Comparison of ENCODE assay signal across 8 cellular contexts in the genomic region with DNA sequence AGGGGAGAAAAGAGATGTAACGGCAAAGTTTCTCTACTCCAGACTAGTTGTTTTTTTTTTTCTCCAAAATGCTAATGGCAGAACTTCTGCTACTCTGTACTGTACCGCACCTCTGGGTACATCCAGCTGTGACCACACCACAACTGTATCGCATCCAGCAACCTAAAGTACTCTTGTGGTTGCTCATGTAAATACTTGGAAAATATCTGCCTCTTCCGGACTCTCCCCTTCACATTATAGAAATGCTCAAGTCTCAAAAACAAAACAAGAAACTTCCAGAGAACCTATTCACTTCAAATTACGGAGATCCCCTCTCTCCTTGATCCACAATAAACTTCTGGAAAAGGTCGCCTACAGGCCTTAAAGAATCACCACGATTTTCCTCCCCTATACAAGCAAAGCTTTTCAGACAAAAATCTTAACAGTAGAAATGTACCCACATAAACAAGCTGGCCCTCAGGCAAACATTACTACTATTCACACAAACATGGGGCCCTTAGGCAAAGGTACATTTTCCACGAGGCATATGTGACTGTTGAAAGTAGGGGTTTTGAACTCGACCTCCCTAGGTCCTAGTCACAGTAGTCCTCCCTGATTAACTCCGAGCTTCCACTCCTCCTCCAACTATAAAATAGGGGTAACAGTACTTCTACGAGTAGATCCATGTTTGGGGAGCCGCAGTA.
A peak's percentile ranks its signal among the peaks of the same experiment; 100 is the strongest.
DNase-seq lines count a peak whose midpoint lies in the region; ATAC-seq, FAIRE-seq and TF ChIP-seq lines count a peak whose summit lies in the region.

No MANE protein-coding gene starts in this region.

- peaks cover 7% of the 10 kb centered on the region for H3K4me1 Mint-ChIP-seq in Caco-2 (ENCODE audit: low read depth, unreplicated experiment)

- ATAC-seq in foreskin keratinocyte (no peak), GM21576 (IDR thresholded peaks at IDR 0.05; ENCODE audit: unreplicated experiment) (no peak)

- H3K4me3 Mint-ChIP-seq in Caco-2 (ENCODE audit: unreplicated experiment) = peak overlapping the region; percentile 79

- H3K27ac Mint-ChIP-seq in Caco-2 (ENCODE audit: unreplicated experiment) = no peak overlapping the region

- TF ChIP-seq POLR2A in Peyer's patch (IDR thresholded peaks at IDR 0.05) (no peak), endothelial cell of umbilical vein (IDR thresholded peaks at IDR 0.05; ENCODE audit: low read depth, low read length) (no peak)

- H3K36me3 Mint-ChIP-seq in Caco-2 (ENCODE audit: insufficient read depth, unreplicated experiment) = peaks cover 6% of the 10 kb centered on the region

- no peak for DNase-seq in Caco-2
- DNase-seq in Peyer's patch = no peak
- DNase-seq in endothelial cell of umbilical vein (ENCODE audit: low read depth, low spot score) = no peak
- no peak for DNase-seq in ureter (ENCODE audit: low spot score)
- DNase-seq in foreskin keratinocyte = no peak
- DNase-seq in iPS-NIHi7 (ENCODE audit: extremely low spot score) = no peak

- H2AFZ ChIP-seq in endothelial cell of umbilical vein (ENCODE audit: low read depth, low read length) (no peak overlapping the region), parathyroid adenoma (no peak overlapping the region)

- no peaks in the 10 kb centered on the region for H3K27me3 ChIP-seq in Caco-2 (replicated peaks; ENCODE audit: control insufficient read depth, insufficient read depth, low read length)
- no peaks in the 10 kb centered on the region for H3K27me3 ChIP-seq in Peyer's patch
- no peaks in the 10 kb centered on the region for H3K27me3 ChIP-seq in endothelial cell of umbilical vein (ENCODE audit: control insufficient read depth in 2 of 2, insufficient read depth in 2 of 2, low read length in 2 of 2)
- no peaks in the 10 kb centered on the region for H3K27me3 ChIP-seq in parathyroid adenoma (ENCODE audit: control insufficient read depth, insufficient read depth, low read length)
- H3K27me3 ChIP-seq in foreskin keratinocyte = no peaks in the 10 kb centered on the region

- H3K4me1 ChIP-seq in Caco-2 = peaks cover 9% of the 10 kb centered on the region
- peaks cover 0 to 38% (median 24%) of the 10 kb centered on the region in 4 donors for H3K4me1 ChIP-seq in Peyer's patch
- H3K4me1 ChIP-seq in endothelial cell of umbilical vein (ENCODE audit: control insufficient read depth, extremely low read depth, insufficient read depth, low read length) = peaks cover 21% of the 10 kb centered on the region
- H3K4me1 ChIP-seq in parathyroid adenoma = peaks cover 6% of the 10 kb centered on the region
- no peaks in the 10 kb centered on the region for H3K4me1 ChIP-seq in foreskin keratinocyte

- H3K4me3 ChIP-seq in Caco-2 (ENCODE audit: low read depth, low read length) (no peak overlapping the region; the same call in 1 of the 2 replicates), Peyer's patch (peak overlapping the region; percentile 66 to 94 (median 81)), endothelial cell of umbilical vein (replicated peaks in 1 of 3; ENCODE audit: insufficient read depth in 1 of 3, low read depth in 1 of 3, low read length in 3 of 3) (peak overlapping the region in 1 of 3 experiments; percentile 35), parathyroid adenoma (ENCODE audit: low read depth, low read length) (peak overlapping the region; percentile 50)

- H3K36me3 ChIP-seq in Caco-2 (ENCODE audit: control insufficient read depth, insufficient read depth, low read length) (no peaks in the 10 kb centered on the region), Peyer's patch (no peaks in the 10 kb centered on the region), endothelial cell of umbilical vein (ENCODE audit: control insufficient read depth in 2 of 2, extremely low read depth in 1 of 2, insufficient read depth in 2 of 2, low read length in 2 of 2) (peaks cover 0 to 2% of the 10 kb centered on the region in 2 experiments), parathyroid adenoma (ENCODE audit: control insufficient read depth, insufficient read depth, low read length) (no peaks in the 10 kb centered on the region)

- CTCF ChIA-PET in Caco-2 (lab: Charles Lee) (no interaction called here), endothelial cell of umbilical vein (lab: Charles Lee) (interaction anchor here (1.1 kb wide), 1 partner anchor 198 kb away, joined by 5 read pairs; no protein-coding TSS in a partner anchor)

- H3K79me2 ChIP-seq in endothelial cell of umbilical vein (ENCODE audit: control insufficient read depth, insufficient read depth, low read length) (peaks cover 32% of the 10 kb centered on the region), parathyroid adenoma (peaks cover 52% of the 10 kb centered on the region)

- H3K9me3 ChIP-seq in Caco-2 = no peaks in the 10 kb centered on the region
- H3K9me3 ChIP-seq in Peyer's patch = no peaks in the 10 kb centered on the region
- no peaks in the 10 kb centered on the region for H3K9me3 ChIP-seq in endothelial cell of umbilical vein (replicated peaks; ENCODE audit: control insufficient read depth, insufficient read depth, low read length)
- no peaks in the 10 kb centered on the region for H3K9me3 ChIP-seq in parathyroid adenoma (ENCODE audit: control insufficient read depth, low read length)

- FAIRE-seq in endothelial cell of umbilical vein (lab: Jason Lieb, UNC) = no peak

- dilution Hi-C loops in endothelial cell of umbilical vein (cut with MboI; ENCODE audit: extremely low pct_ligation_motif_present, low sequenced_read_pairs) = no loop called here

- no peaks in the 10 kb centered on the region for H3K9me3 Mint-ChIP-seq in Caco-2 (ENCODE audit: unreplicated experiment)

- TF ChIP-seq CTCF in Caco-2 (IDR thresholded peaks at IDR 0.05; ENCODE audit: insufficient read depth in 1 of 2, low read depth in 1 of 2, low read length in 1 of 2, severe bottlenecking in 1 of 2, unreplicated experiment in 1 of 2) (no peak), Peyer's patch (IDR thresholded peaks at IDR 0.05) (no peak), endothelial cell of umbilical vein (IDR thresholded peaks at IDR 0.05; ENCODE audit: extremely low read depth in 1 of 2, insufficient read depth in 1 of 2, low read depth in 1 of 2, low read length in 2 of 2) (no peak), parathyroid adenoma (IDR thresholded peaks at IDR 0.05) (no peak), foreskin keratinocyte (conservative IDR thresholded peaks at IDR 0.05) (no peak)

- BruUV-seq in Caco-2 (replicated peaks; lab: Mats Ljungman, UMichigan) = no TSS peak
- no TSS peak for BruUV-seq in endothelial cell of umbilical vein (replicated peaks; lab: Mats Ljungman, UMichigan)

- no peaks in the 10 kb centered on the region for H3K9me1 ChIP-seq in endothelial cell of umbilical vein (replicated peaks; ENCODE audit: control insufficient read depth, extremely low read depth, insufficient read depth, low read length)

- POLR2A ChIA-PET in Caco-2 (lab: Charles Lee) = no interaction called here
- POLR2A ChIA-PET in endothelial cell of umbilical vein (lab: Charles Lee) = no interaction called here

- H4K20me1 ChIP-seq in endothelial cell of umbilical vein (replicated peaks; ENCODE audit: control insufficient read depth, extremely low read depth, insufficient read depth, low read length) = peaks cover 3% of the 10 kb centered on the region

- H3K4me2 ChIP-seq in endothelial cell of umbilical vein (ENCODE audit: insufficient read depth, low read length) = peak overlapping the region; percentile 70
- H3K4me2 ChIP-seq in parathyroid adenoma (ENCODE audit: low read length) = peak overlapping the region; percentile 66

- H3K9ac ChIP-seq in endothelial cell of umbilical vein (replicated peaks; ENCODE audit: extremely low read depth, insufficient read depth, low read length) (no peak overlapping the region), parathyroid adenoma (no peak overlapping the region)

- H3K27me3 Mint-ChIP-seq in Caco-2 (ENCODE audit: insufficient read depth, unreplicated experiment) = peaks cover 7% of the 10 kb centered on the region

- H3K27ac ChIP-seq in Peyer's patch (peak overlapping the region; percentile 73 to 98 (median 86)), endothelial cell of umbilical vein (ENCODE audit: insufficient read depth, low read depth, low read length) (no peak overlapping the region), parathyroid adenoma (peak overlapping the region; percentile 71), foreskin keratinocyte (no peak overlapping the region)

- intact Hi-C loops in Caco-2 (cut with micrococcal nuclease; ENCODE audit: unreplicated experiment) = loop anchor here (5.0 to 10.0 kb wide), 3 partner anchors 37 to 320 kb away; a partner anchor contains a TSS
- intact Hi-C loops in endothelial cell of umbilical vein (cut with micrococcal nuclease) = loop anchor here (5.0 to 10.0 kb wide), 5 partner anchors 192 to 548 kb away; no protein-coding TSS in a partner anchor

TF ChIP-seq in endothelial cell of umbilical vein, 7 proteins besides CTCF, POLR2A, EP300 and RAD21:
- TF ChIP-seq JUN (IDR thresholded peaks at IDR 0.05; ENCODE audit: borderline replicate concordance, insufficient read depth, insufficient read length, low read depth) (no peak), MYC (IDR thresholded peaks at IDR 0.05; ENCODE audit: low read depth, low read length) (no peak), POLR2AphosphoS5 (IDR thresholded peaks at IDR 0.05; ENCODE audit: insufficient read depth, low read depth, low read length) (no peak), GATA2 (IDR thresholded peaks at IDR 0.05; ENCODE audit: insufficient read depth, insufficient read length, low read depth, low read length) (no peak), EZH2 (IDR thresholded peaks at IDR 0.05; ENCODE audit: borderline replicate concordance, low read depth, low read length, severe bottlenecking) (no peak), FOS (IDR thresholded peaks at IDR 0.05; ENCODE audit: borderline replicate concordance, insufficient read depth, low read length) (no peak)
- TF ChIP-seq, protein P1, sequence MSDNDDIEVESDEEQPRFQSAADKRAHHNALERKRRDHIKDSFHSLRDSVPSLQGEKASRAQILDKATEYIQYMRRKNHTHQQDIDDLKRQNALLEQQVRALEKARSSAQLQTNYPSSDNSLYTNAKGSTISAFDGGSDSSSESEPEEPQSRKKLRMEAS (IDR thresholded peaks at IDR 0.05; ENCODE audit: insufficient read depth, insufficient read length) = no peak
TF ChIP-seq in endothelial cell of umbilical vein: peak in this region for 0.

Comparison
In these comparisons a context has a peak if more than half of its experiments do, and no peak if none do; other contexts are left out.
1. H3K27ac ChIP-seq: peak in Peyer's patch (4 of 4) and parathyroid adenoma (single experiment); none in endothelial cell of umbilical vein (single experiment) and foreskin keratinocyte (single experiment).